ENCODE assay signal across 19 cellular contexts in the genomic region with DNA sequence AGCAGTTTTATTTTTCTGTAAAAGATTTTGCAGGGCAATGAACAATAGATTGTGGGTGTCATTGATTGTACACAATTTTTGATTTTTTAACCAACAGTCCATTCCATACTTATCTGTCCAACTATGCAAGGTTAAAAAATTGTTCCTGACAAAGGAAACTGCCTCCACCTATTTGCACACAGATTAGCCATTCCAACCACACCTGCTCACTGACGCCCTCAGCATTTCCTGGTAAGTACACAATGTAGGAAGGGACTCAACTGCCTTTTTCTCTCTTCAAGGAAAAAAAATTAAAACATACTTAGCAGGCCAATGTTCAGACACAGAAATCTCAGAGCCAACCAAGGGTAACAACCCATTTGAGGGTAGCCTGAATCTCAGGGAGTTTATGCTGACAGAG. TPM values are rescaled to one million over a fixed set of nuclear protein-coding genes. Genes with fewer than 3 reads are reported as not detected.
"Had no signal": no experiment of that assay in that cellular context is flagged by ENCODE, and none has a peak within 500 bp of the region (broad histone marks: within the 10 kb centered on the region; RNA-seq: fewer than 3 reads in every experiment).

No MANE protein-coding gene starts in this region.

- H3K4me3 ChIP-seq: coronary artery, lung, upper lobe of left lung had no signal

- H3K9me3 ChIP-seq: upper lobe of left lung had no signal

- H3K27ac Mint-ChIP-seq: activated CD8-positive, alpha-beta T cell treated with anti-CD3 and anti-CD28 coated beads, Interleukin-2, amount 10 ng/mL, durations not matched to agents 7 days and 5 days; natural killer cell treated with Interleukin-12 subunit alpha and Interleukin-12 subunit beta and Interleukin-15 and Interleukin-18, amount 100 ng/mL, for 72 hours; progenitor cell of endocrine pancreas; stimulated activated naive B cell treated with anti-CD40 and anti-IgM and Interleukin-4, amounts not matched to agents 10 μg/mL and 1 μg/mL and 100 μg/mL, for 72 hours; WTC11 had no signal

- H3K27ac ChIP-seq: coronary artery, upper lobe of left lung had no signal

- H3K27me3 ChIP-seq: upper lobe of left lung had no signal

- DNase-seq: activated CD4-positive, alpha-beta T cell treated with anti-CD3 and anti-CD28 coated beads for 48 hours; activated CD8-positive, alpha-beta memory T cell treated with anti-CD3 and anti-CD28 coated beads, Interleukin-2, amount 50 U/mL, for 48 hours; activated CD8-positive, alpha-beta T cell treated with anti-CD3 and anti-CD28 coated beads, Interleukin-2, amount 10 ng/mL, durations not matched to agents 7 days and 5 days; activated naive CD4-positive, alpha-beta T cell; caudate nucleus; effector CD8-positive, alpha-beta T cell; hypothalamus; kidney glomerular epithelial cell; midbrain; nucleus accumbens; right cardiac atrium; stimulated activated naive B cell treated with anti-CD40 and anti-IgM and Interleukin-4, amounts not matched to agents 10 μg/mL and 1 μg/mL and 100 μg/mL, for 72 hours; upper lobe of left lung had no signal

- H3K9me3 Mint-ChIP-seq: natural killer cell treated with Interleukin-12 subunit alpha and Interleukin-12 subunit beta and Interleukin-15 and Interleukin-18, amount 100 ng/mL, for 72 hours; stimulated activated naive B cell treated with anti-CD40 and anti-IgM and Interleukin-4, amounts not matched to agents 10 μg/mL and 1 μg/mL and 100 μg/mL, for 72 hours; WTC11 had no signal

- H3K36me3 Mint-ChIP-seq: natural killer cell treated with Interleukin-12 subunit alpha and Interleukin-12 subunit beta and Interleukin-15 and Interleukin-18, amount 100 ng/mL, for 72 hours; WTC11 had no signal

- H3K4me3 Mint-ChIP-seq: activated CD8-positive, alpha-beta T cell treated with anti-CD3 and anti-CD28 coated beads, Interleukin-2, amount 10 ng/mL, durations not matched to agents 7 days and 5 days; natural killer cell treated with Interleukin-12 subunit alpha and Interleukin-12 subunit beta and Interleukin-15 and Interleukin-18, amount 100 ng/mL, for 72 hours; stimulated activated naive B cell treated with anti-CD40 and anti-IgM and Interleukin-4, amounts not matched to agents 10 μg/mL and 1 μg/mL and 100 μg/mL, for 72 hours; WTC11 had no signal

- H3K36me3 ChIP-seq: upper lobe of left lung had no signal

- ATAC-seq: activated CD8-positive, alpha-beta T cell treated with anti-CD3 and anti-CD28 coated beads, Interleukin-2, amount 10 ng/mL, durations not matched to agents 7 days and 5 days; natural killer cell treated with Interleukin-12 subunit alpha and Interleukin-12 subunit beta and Interleukin-15 and Interleukin-18, amount 100 ng/mL, for 72 hours; right cardiac atrium; stimulated activated naive B cell treated with anti-CD40 and anti-IgM and Interleukin-4, amounts not matched to agents 10 μg/mL and 1 μg/mL and 100 μg/mL, for 72 hours; WTC11 had no signal

RNA-seq across cellular contexts. Expression of a gene that starts 27.2 kb away (rescaled TPM):
- total RNA-seq: activated CD8-positive, alpha-beta T cell treated with anti-CD3 and anti-CD28 coated beads, Interleukin-2, amount 10 ng/mL, durations not matched to agents 7 days and 5 days; natural killer cell treated with Interleukin-12 subunit alpha and Interleukin-12 subunit beta and Interleukin-15 and Interleukin-18, amount 100 ng/mL, for 72 hours; progenitor cell of endocrine pancreas; right cardiac atrium; T-helper 1 cell treated with Interleukin-12 subunit alpha and Interleukin-12 subunit beta and Interleukin-4 antibody, amounts not matched to agents 30 ng/mL and 1 ng/mL, for 36 hours; WTC11 had no signal
- polyA plus RNA-seq: right cardiac atrium had no signal
